In genomic region chr19:47697863-47698609, GRCh38 we compare ENCODE assay signal across 8 cellular contexts. TPM values are rescaled to one million over a fixed set of nuclear protein-coding genes. Genes with fewer than 3 reads are reported as not detected.
A peak's percentile ranks its signal among the peaks of the same experiment; 100 is the strongest.
DNase-seq lines count a peak whose midpoint lies in the region; ATAC-seq and TF ChIP-seq lines count a peak whose summit lies in the region.

No MANE protein-coding gene starts in this region.

- ATAC-seq in DND-41 (ENCODE audit: insufficient read depth, low read depth) (peak; percentile 76), GM18498 (IDR thresholded peaks at IDR 0.05; ENCODE audit: unreplicated experiment) (no peak)

- H3K9ac ChIP-seq in DND-41 (ENCODE audit: low read depth, low read length), result no peak overlapping the region

- H3K4me2 ChIP-seq in DND-41 (ENCODE audit: insufficient read depth, low read length), result no peak overlapping the region

- no peak overlapping the region; the same call in 1 of the 2 replicates for H3K27ac ChIP-seq in DND-41 (ENCODE audit: low read length)
- H3K27ac ChIP-seq in transverse colon, result peak overlapping the region; percentile 49 to 82 (median 74)

- H3K79me2 ChIP-seq in DND-41 (ENCODE audit: insufficient read depth, low read length), result no peaks in the 10 kb centered on the region

- in situ Hi-C loops in transverse colon (cut with MboI; ENCODE audit: low pct_ligation_motif_present in 1 of 4, low pct_unique_long_range_greater_than_20kb in 1 of 4, low sequenced_read_pairs in 3 of 4), result loop anchor here in 1 of 4 donors (5.0 kb wide), 1 partner anchor 261 kb away; no protein-coding TSS in a partner anchor

- H3K4me3 ChIP-seq in DND-41 (ENCODE audit: low read depth in 1 of 2, low read length in 2 of 2) (no peak overlapping the region), transverse colon (no peak overlapping the region)

- H4K20me1 ChIP-seq in DND-41 (ENCODE audit: insufficient read depth, low read length), result peaks cover 29% of the 10 kb centered on the region

- H3K9me3 ChIP-seq in DND-41 (ENCODE audit: insufficient read depth, low read length, severe bottlenecking) (no peaks in the 10 kb centered on the region), transverse colon (no peaks in the 10 kb centered on the region)

- TF ChIP-seq POLR2A in transverse colon (IDR thresholded peaks at IDR 0.05), result no peak

- H3K27me3 ChIP-seq in DND-41 (ENCODE audit: insufficient read depth, low read length, poor library complexity) (no peaks in the 10 kb centered on the region), transverse colon (no peaks in the 10 kb centered on the region)

- H3K36me3 ChIP-seq in DND-41 (ENCODE audit: insufficient read depth, low read length) (peaks cover 39% of the 10 kb centered on the region), transverse colon (peaks cover 0 to 14% (median 3%) of the 10 kb centered on the region in 4 donors)

- H2AFZ ChIP-seq in DND-41 (ENCODE audit: low read depth, low read length), result no peak overlapping the region

- H3K4me1 ChIP-seq in DND-41 (ENCODE audit: insufficient read depth, low read length) (no peaks in the 10 kb centered on the region), transverse colon (peaks cover 4 to 6% (median 5%) of the 10 kb centered on the region in 4 donors)

- no peak for TF ChIP-seq EP300 in transverse colon (IDR thresholded peaks at IDR 0.05; ENCODE audit: low read depth)

- DNase-seq in DND-41 (peak; percentile 60), LHCN-M2 (ENCODE audit: low read depth) (peak; percentile 73), SHP77 treated with DMSO at 0.1 percent for 48 hours (lab: John Stamatoyannopoulos, UW) (peak; percentile 19), germinal center (ENCODE audit: low spot score) (peak; percentile 74), nucleus accumbens (lab: John Stamatoyannopoulos, UW) (peak in 53 of 56 donors; percentile 29 to 88 (median 73)), transverse colon (peak; percentile 79)
- peak; percentile 44 for DNase-seq in activated naive CD4-positive, alpha-beta T cell treated with anti-CD3 and anti-CD28 coated beads, Interleukin-2, amount 50 U/mL, for 16 hours

- TF ChIP-seq CTCF in DND-41 (IDR thresholded peaks at IDR 0.05; ENCODE audit: borderline replicate concordance, extremely low read depth, low read length, poor library complexity, severe bottlenecking) (peak; percentile 97), transverse colon (IDR thresholded peaks at IDR 0.05) (peak; percentile 96 to 99 (median 98))

- intact Hi-C loops in transverse colon (cut with DNase I; ENCODE audit: low total_unique reads), result loop anchor here (2.0 kb wide), 1 partner anchor 261 kb away; no protein-coding TSS in a partner anchor

- WGBS in transverse colon (ENCODE audit: low coverage in 1 of 2), 2 donors, result 46 to 53% methylated on average over 2 to 18 of the region's 21 CpGs

RNA-seq across cellular contexts. Expression of gene EHD2, which starts 15.2 kb away (rescaled TPM):
- 66.0 and 75.3 TPM in 2 replicates for total RNA-seq in LHCN-M2 (2014; rRNA removed)
- polyA plus RNA-seq in LHCN-M2 (2012), result 260 TPM
- total RNA-seq in transverse colon, result 10 to 100 TPM; 15.2 to 93.1 (median 25.3) TPM

RNA-seq across cellular contexts. Expression of gene NOP53, which starts 47.3 kb away (rescaled TPM):
- total RNA-seq in LHCN-M2 (2014; rRNA removed), result 78.7 and 86.8 TPM in 2 replicates
- polyA plus RNA-seq in LHCN-M2 (2012), result 182 TPM
- total RNA-seq in transverse colon, result 100 to 1,000 TPM; 239 to 490 (median 364) TPM

Comparison
In these comparisons a context has a peak if more than half of its experiments do, and no peak if none do; other contexts are left out.
1. DNase-seq: peak in every context shown above with its lines; median percentile 79 in transverse colon; 74 in germinal center; 73 in LHCN-M2; 73 in nucleus accumbens; 60 in DND-41; 44 in activated naive CD4-positive, alpha-beta T cell treated with anti-CD3 and anti-CD28 coated beads, Interleukin-2, amount 50 U/mL, for 16 hours; 19 in SHP77 treated with DMSO at 0.1 percent for 48 hours.